8 cellular contexts compared by ENCODE assay signal in genomic region chr10:103397191-103397825, GRCh38. TPM values are rescaled to one million over a fixed set of nuclear protein-coding genes. Genes with fewer than 3 reads are reported as not detected.
DNase-seq lines count a peak whose midpoint lies in the region; TF ChIP-seq lines count a peak whose summit lies in the region.

No MANE protein-coding gene starts in this region.

- TF ChIP-seq CTCF in Calu3 (IDR thresholded peaks at IDR 0.05; ENCODE audit: unreplicated experiment) (no peak), neural crest cell (conservative IDR thresholded peaks at IDR 0.05) (no peak)

- peak overlapping the region; percentile 76 for H3K27ac Mint-ChIP-seq in Calu3 (ENCODE audit: unreplicated experiment)
- H3K27ac Mint-ChIP-seq in neural crest cell (ENCODE audit: unreplicated experiment): peak overlapping the region; percentile 99

- 78 to 82% methylated on average over 19 of the region's 19 CpGs for WGBS in ectodermal cell, 2 experiments

- CTCF ChIA-PET in Calu3 (lab: Charles Lee): interaction anchor here (0.6 kb wide), 1 partner anchor 30 kb away, joined by 4 read pairs; the partner anchor contains the start of gene TAF5

- no peak overlapping the region for H3K27ac ChIP-seq in ectodermal cell (ENCODE audit: insufficient read depth, low read depth, low read length, poor library complexity, severe bottlenecking)

- H3K4me3 Mint-ChIP-seq in Calu3 (ENCODE audit: low read depth, unreplicated experiment): peak overlapping the region; percentile 93
- H3K4me3 Mint-ChIP-seq in neural crest cell: peak overlapping the region; percentile 100

- intact Hi-C loops in Calu3 (cut with micrococcal nuclease; ENCODE audit: unreplicated experiment): no loop called here

- DNase-seq in Calu3 (no peak), NCI-H69 (lab: John Stamatoyannopoulos, UW) (peak; percentile 15), neural crest cell (ENCODE audit: low read depth, low spot score) (no peak), AG08396 (ENCODE audit: low spot score) (no peak), 8988T (no peak)
- DNase-seq in stimulated activated CD4-positive, alpha-beta T cell treated with anti-CD3 and anti-CD28 coated beads, Interleukin-15, amount 100 ng/mL, for 24 hours: no peak
- no peak for DNase-seq in NK-92 treated with Interleukin-12 subunit alpha and Interleukin-12 subunit beta, amount 100 ng/mL, for 24 hours (lab: John Stamatoyannopoulos, UW)

- H3K27me3 ChIP-seq in ectodermal cell (ENCODE audit: control insufficient read depth, insufficient read depth, low read length, poor library complexity, severe bottlenecking): no peaks in the 10 kb centered on the region

- no peaks in the 10 kb centered on the region for H3K9me3 ChIP-seq in ectodermal cell (ENCODE audit: control insufficient read depth, low read length)

- no peaks in the 10 kb centered on the region for H3K9me3 Mint-ChIP-seq in Calu3 (ENCODE audit: low read depth, unreplicated experiment)
- H3K9me3 Mint-ChIP-seq in neural crest cell: no peaks in the 10 kb centered on the region

- H3K4me1 Mint-ChIP-seq in Calu3 (ENCODE audit: low read depth, unreplicated experiment): peaks cover 10% of the 10 kb centered on the region
- H3K4me1 Mint-ChIP-seq in neural crest cell: peaks cover 48% of the 10 kb centered on the region

- no TSS peak for BruUV-seq in Calu3 (replicated peaks; lab: Mats Ljungman, UMichigan)

- no peaks in the 10 kb centered on the region for H3K27me3 Mint-ChIP-seq in Calu3 (ENCODE audit: unreplicated experiment)
- no peaks in the 10 kb centered on the region for H3K27me3 Mint-ChIP-seq in neural crest cell (ENCODE audit: low read depth)

- peaks cover 22% of the 10 kb centered on the region for H3K36me3 ChIP-seq in ectodermal cell (ENCODE audit: control insufficient read depth, insufficient read depth, low read length)

- H3K36me3 Mint-ChIP-seq in Calu3 (ENCODE audit: insufficient read depth, unreplicated experiment): peaks cover 61% of the 10 kb centered on the region
- H3K36me3 Mint-ChIP-seq in neural crest cell (ENCODE audit: low read depth): peaks cover 6% of the 10 kb centered on the region

- peaks cover 10% of the 10 kb centered on the region for H3K4me1 ChIP-seq in ectodermal cell (ENCODE audit: control insufficient read depth, insufficient read depth, low read length)

- peak overlapping the region; percentile 86 for H3K4me3 ChIP-seq in ectodermal cell (ENCODE audit: insufficient read depth, low read depth, low read length)

RNA-seq across cellular contexts. Expression of gene PDCD11, which starts 0.9 kb away (rescaled TPM):
- total RNA-seq in Calu3 (2022): 33.0 and 41.3 TPM in 2 replicates
- 52.5 TPM for polyA plus RNA-seq in ectodermal cell (2013, experiment 1 of 4)
- polyA plus RNA-seq in ectodermal cell (2013, experiment 2 of 4): 58.6 TPM
- polyA plus RNA-seq in ectodermal cell (2013, experiment 3 of 4): 35.2 TPM
- polyA plus RNA-seq in ectodermal cell (2013, experiment 4 of 4): 37.3 TPM
- 74.1 and 76.4 TPM in 2 replicates for total RNA-seq in neural crest cell

RNA-seq across cellular contexts. Expression of gene ATP5MK, which starts 1.0 kb away (rescaled TPM):
- total RNA-seq in Calu3 (2022) (199 and 203 TPM in 2 replicates), neural crest cell (263 and 275 TPM in 2 replicates)
- polyA plus RNA-seq in ectodermal cell (2013, experiment 1 of 4): 265 TPM
- polyA plus RNA-seq in ectodermal cell (2013, experiment 2 of 4): 276 TPM
- 270 TPM for polyA plus RNA-seq in ectodermal cell (2013, experiment 3 of 4)
- 297 TPM for polyA plus RNA-seq in ectodermal cell (2013, experiment 4 of 4)

RNA-seq across cellular contexts. Expression of gene TAF5, which starts 29.5 kb away (rescaled TPM):
- total RNA-seq in Calu3 (2022): 2.5 and 2.9 TPM in 2 replicates
- 16.0 TPM for polyA plus RNA-seq in ectodermal cell (2013, experiment 1 of 4)
- polyA plus RNA-seq in ectodermal cell (2013, experiment 2 of 4): 12.3 TPM
- polyA plus RNA-seq in ectodermal cell (2013, experiment 3 of 4): 10.1 TPM
- polyA plus RNA-seq in ectodermal cell (2013, experiment 4 of 4): 10.9 TPM
- 11.5 and 12.4 TPM in 2 replicates for total RNA-seq in neural crest cell

RNA-seq across cellular contexts. Expression of gene PCGF6, which starts 46.4 kb away (rescaled TPM):
- 4.5 and 4.8 TPM in 2 replicates for total RNA-seq in Calu3 (2022)
- 21.7 TPM for polyA plus RNA-seq in ectodermal cell (2013, experiment 1 of 4)
- polyA plus RNA-seq in ectodermal cell (2013, experiment 2 of 4): 31.0 TPM
- 19.8 TPM for polyA plus RNA-seq in ectodermal cell (2013, experiment 3 of 4)
- 23.3 TPM for polyA plus RNA-seq in ectodermal cell (2013, experiment 4 of 4)
- 21.5 and 22.5 TPM in 2 replicates for total RNA-seq in neural crest cell

RNA-seq across cellular contexts. Expression of gene CALHM2, which starts 54.9 kb away (rescaled TPM):
- total RNA-seq in Calu3 (2022): 0.45 and 0.81 TPM in 2 replicates
- 0.96 TPM for polyA plus RNA-seq in ectodermal cell (2013, experiment 1 of 4)
- 1.5 TPM for polyA plus RNA-seq in ectodermal cell (2013, experiment 2 of 4)
- 1.5 TPM for polyA plus RNA-seq in ectodermal cell (2013, experiment 3 of 4)
- 2.0 TPM for polyA plus RNA-seq in ectodermal cell (2013, experiment 4 of 4)
- not detected in 2 replicates for total RNA-seq in neural crest cell
